2 cellular contexts compared by ENCODE assay signal in the genomic region with DNA sequence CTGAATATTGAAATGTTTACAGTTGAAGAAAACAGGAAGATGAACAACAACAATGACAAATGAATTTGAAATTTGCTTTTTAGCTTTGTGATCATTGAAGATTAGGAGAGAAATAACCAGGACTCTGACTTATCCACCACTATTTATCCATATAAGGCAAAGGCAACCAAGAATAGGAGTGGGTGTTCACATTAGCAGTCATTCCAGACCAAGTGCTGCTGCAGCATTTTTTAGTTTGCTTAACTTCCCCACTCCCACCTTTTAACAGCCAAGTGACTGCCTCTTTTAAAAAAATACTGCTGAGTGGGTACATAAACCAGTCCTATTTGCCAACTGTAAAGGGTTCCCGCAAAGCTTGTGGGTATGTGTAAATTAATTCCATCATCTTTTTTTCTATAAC.
TF ChIP-seq lines count a peak whose summit lies in the region.

No MANE protein-coding gene starts in this region.

TF ChIP-seq in IMR-90, 13 proteins besides CTCF, POLR2A, EP300 and RAD21:
- TF ChIP-seq USF2 (IDR thresholded peaks at IDR 0.05; ENCODE audit: low read depth, low read length) (no peak), RCOR1 (IDR thresholded peaks at IDR 0.05; ENCODE audit: insufficient replicate concordance, low read length) (no peak), MXI1 (IDR thresholded peaks at IDR 0.05; ENCODE audit: borderline replicate concordance, low read depth, low read length) (no peak), FOS (IDR thresholded peaks at IDR 0.05; ENCODE audit: low read depth, low read length) (no peak), CEBPB (IDR thresholded peaks at IDR 0.05; ENCODE audit: low read depth, low read length) (no peak), SMC3 (IDR thresholded peaks at IDR 0.05; ENCODE audit: low read depth, low read length) (no peak), ELK1 (IDR thresholded peaks at IDR 0.05; ENCODE audit: borderline replicate concordance, low read depth, low read length) (no peak), BHLHE40 (IDR thresholded peaks at IDR 0.05; ENCODE audit: low read depth, low read length) (no peak), CHD1 (IDR thresholded peaks at IDR 0.05; ENCODE audit: low read depth, low read length) (no peak), MAZ (IDR thresholded peaks at IDR 0.05; ENCODE audit: borderline replicate concordance, low read depth, low read length) (no peak), NFE2L2 (IDR thresholded peaks at IDR 0.05; ENCODE audit: low read depth, low read length) (no peak), RFX5 (IDR thresholded peaks at IDR 0.05; ENCODE audit: low read depth, low read length) (no peak), MAFK (IDR thresholded peaks at IDR 0.05; ENCODE audit: low read depth, low read length) (no peak)

TF ChIP-seq in H1, 55 proteins besides CTCF, POLR2A, EP300 and RAD21:
- TF ChIP-seq RNF2 (IDR thresholded peaks at IDR 0.05; ENCODE audit: borderline replicate concordance, low read depth, low read length, missing control alignments, poor library complexity, severe bottlenecking) (no peak), SRF (IDR thresholded peaks at IDR 0.05; ENCODE audit: low read depth, low read length) (peak; percentile 54; the same call in 1 of the 2 replicates)
